In the genomic region with DNA sequence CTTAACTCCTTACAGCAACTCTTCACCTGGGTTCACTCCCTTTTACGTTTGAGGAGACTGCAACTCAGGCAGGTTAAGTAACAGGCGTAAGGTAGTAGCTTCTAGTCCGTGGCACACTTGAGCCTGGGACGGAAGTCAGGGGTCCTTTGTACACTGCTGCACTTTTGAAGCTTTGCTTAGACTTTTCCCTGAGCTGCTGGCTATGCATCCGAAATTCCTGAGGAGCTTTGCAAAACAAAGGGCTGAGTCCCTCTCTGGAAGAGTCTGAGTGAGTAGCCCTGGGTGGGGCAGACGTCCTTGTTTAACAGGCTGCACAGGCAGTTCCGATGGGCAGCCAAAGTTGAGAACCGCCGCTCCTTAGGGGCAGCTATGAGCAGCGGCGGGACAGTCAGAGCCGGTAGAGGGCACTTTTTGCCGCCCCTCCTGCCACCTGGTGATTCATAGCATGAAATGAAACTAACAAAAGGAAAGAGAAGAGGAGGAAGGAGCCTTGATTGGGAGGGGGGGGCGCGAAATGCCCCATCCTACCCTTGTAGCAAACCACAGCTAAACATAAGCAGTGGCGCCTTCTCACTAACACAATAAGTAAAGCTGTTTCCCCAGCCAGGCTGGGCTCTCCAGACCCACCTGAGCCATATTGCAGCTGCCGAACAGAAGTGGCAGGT, we compare ENCODE assay signal across 1 cellular context.
TF ChIP-seq lines count a peak whose summit lies in the region.

No MANE protein-coding gene starts in this region.

TF ChIP-seq in IMR-90, 13 proteins besides CTCF, POLR2A, EP300 and RAD21:
- no peak for TF ChIP-seq CEBPB (IDR thresholded peaks at IDR 0.05; ENCODE audit: low read depth, low read length)
- peak; percentile 23; the same call in 1 of the 2 replicates for TF ChIP-seq SMC3 (IDR thresholded peaks at IDR 0.05; ENCODE audit: low read depth, low read length)
- TF ChIP-seq, protein P1, sequence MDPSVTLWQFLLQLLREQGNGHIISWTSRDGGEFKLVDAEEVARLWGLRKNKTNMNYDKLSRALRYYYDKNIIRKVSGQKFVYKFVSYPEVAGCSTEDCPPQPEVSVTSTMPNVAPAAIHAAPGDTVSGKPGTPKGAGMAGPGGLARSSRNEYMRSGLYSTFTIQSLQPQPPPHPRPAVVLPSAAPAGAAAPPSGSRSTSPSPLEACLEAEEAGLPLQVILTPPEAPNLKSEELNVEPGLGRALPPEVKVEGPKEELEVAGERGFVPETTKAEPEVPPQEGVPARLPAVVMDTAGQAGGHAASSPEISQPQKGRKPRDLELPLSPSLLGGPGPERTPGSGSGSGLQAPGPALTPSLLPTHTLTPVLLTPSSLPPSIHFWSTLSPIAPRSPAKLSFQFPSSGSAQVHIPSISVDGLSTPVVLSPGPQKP (IDR thresholded peaks at IDR 0.05; ENCODE audit: borderline replicate concordance, low read depth, low read length) = no peak
- TF ChIP-seq FOS (IDR thresholded peaks at IDR 0.05; ENCODE audit: low read depth, low read length) = peak; percentile 21; the same call in 1 of the 2 replicates
TF ChIP-seq in IMR-90: peak in this region for 2.
